10 cellular contexts compared by ENCODE assay signal in the genomic region with DNA sequence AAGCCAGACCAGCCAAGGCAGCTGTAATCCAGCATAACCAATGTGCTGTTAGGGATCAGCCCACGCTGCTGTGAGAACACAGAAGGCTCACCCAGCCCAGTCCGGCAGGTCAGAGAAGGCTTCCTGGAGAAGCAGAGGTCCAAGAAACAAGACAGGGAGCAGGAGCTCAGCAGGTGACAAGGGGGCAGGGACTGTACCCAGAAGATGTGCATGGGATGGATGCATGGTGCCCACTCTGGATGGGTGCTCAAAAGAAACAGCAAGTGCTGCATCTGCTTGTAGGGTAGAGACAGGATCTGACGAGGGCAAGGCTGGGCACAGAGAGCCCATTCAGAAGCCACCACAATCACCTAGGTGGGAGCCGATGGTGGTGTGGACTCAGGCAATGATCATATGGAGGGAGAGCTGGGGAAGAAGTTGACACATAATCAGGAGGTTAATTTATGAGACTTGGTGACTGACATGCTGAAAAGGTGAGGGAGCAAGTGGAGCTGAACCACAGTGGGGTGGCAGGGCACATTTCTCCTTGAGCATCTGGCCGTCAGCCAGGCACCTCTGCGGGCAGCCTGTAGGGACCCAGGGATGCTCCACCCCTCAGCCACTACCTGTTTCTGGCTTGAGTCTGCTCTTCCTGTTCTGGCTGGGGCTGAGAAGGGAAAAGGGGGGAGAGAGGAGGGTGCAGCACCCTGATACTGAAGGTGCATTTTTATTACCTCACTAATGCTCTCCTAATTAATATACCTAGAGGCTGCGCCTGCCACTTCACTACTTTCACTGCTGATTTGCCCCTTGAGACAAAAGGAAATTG.
A peak's percentile ranks its signal among the peaks of the same experiment; 100 is the strongest.
DNase-seq lines count a peak whose midpoint lies in the region; ATAC-seq and TF ChIP-seq lines count a peak whose summit lies in the region.
"Had no signal": no experiment of that assay in that cellular context is flagged by ENCODE, and none has a peak within 500 bp of the region (broad histone marks: within the 10 kb centered on the region; RNA-seq: fewer than 3 reads in every experiment).

No MANE protein-coding gene starts in this region.

- H3K4me2 ChIP-seq in mammary epithelial cell (ENCODE audit: insufficient read depth, low read depth, low read length), result no peak overlapping the region
- H3K4me2 ChIP-seq in PC-3 (ENCODE audit: low read length), result no peak overlapping the region

- BruUV-seq in mammary epithelial cell (replicated peaks; lab: Mats Ljungman, UMichigan), result no TSS peak
- no TSS peak for BruUV-seq in PC-3 (replicated peaks; lab: Mats Ljungman, UMichigan)

- intact Hi-C loops in mammary epithelial cell (cut with micrococcal nuclease) (no loop called here), upper lobe of right lung (cut with DNase I) (no loop called here), PC-3 (cut with micrococcal nuclease) (no loop called here)

- peaks cover 11% of the 10 kb centered on the region for H3K4me1 ChIP-seq in mammary epithelial cell (ENCODE audit: insufficient read depth, low read length)
- H3K4me1 ChIP-seq in upper lobe of right lung, result no peaks in the 10 kb centered on the region
- H3K4me1 ChIP-seq in PC-3 (ENCODE audit: insufficient read depth, low read length), result no peaks in the 10 kb centered on the region
- H3K4me1 ChIP-seq in HAP-1, result peaks cover 3% of the 10 kb centered on the region; the same call in 1 of the 2 replicates
- H3K4me1 ChIP-seq: sigmoid colon had no signal

- in situ Hi-C loops in mammary epithelial cell (cut with MboI; ENCODE audit: low sequenced_read_pairs in 2 of 2) (no loop called here), HAP-1 (cut with MboI; ENCODE audit: low sequenced_read_pairs) (no loop called here)

- peaks cover 17% of the 10 kb centered on the region for H3K27me3 Mint-ChIP-seq in activated naive CD4-positive, alpha-beta T cell treated with anti-CD3 and anti-CD28 coated beads, Interleukin-2, amount 10 ng/mL, durations not matched to agents 7 days and 5 days

- ATAC-seq in upper lobe of right lung (peak; percentile 25), PC-3 (no peak)

- H3K27ac ChIP-seq in mammary epithelial cell (ENCODE audit: insufficient read depth, low read depth, low read length), result no peak overlapping the region
- no peak overlapping the region for H3K27ac ChIP-seq in upper lobe of right lung
- no peak overlapping the region for H3K27ac ChIP-seq in PC-3 (ENCODE audit: low read length)
- H3K27ac ChIP-seq: brain microvascular endothelial cell, sigmoid colon had no signal

- no peak overlapping the region for H3K4me3 Mint-ChIP-seq in activated naive CD4-positive, alpha-beta T cell treated with anti-CD3 and anti-CD28 coated beads, Interleukin-2, amount 10 ng/mL, durations not matched to agents 7 days and 5 days

- H3K36me3 ChIP-seq in mammary epithelial cell (ENCODE audit: insufficient read depth, low read length) (no peaks in the 10 kb centered on the region), upper lobe of right lung (no peaks in the 10 kb centered on the region), PC-3 (ENCODE audit: low read depth, low read length) (no peaks in the 10 kb centered on the region), HAP-1 (replicated peaks) (no peaks in the 10 kb centered on the region)
- H3K36me3 ChIP-seq: brain microvascular endothelial cell, sigmoid colon had no signal

- POLR2A ChIA-PET in PC-3 (lab: Charles Lee; ENCODE audit: unreplicated experiment), result no interaction called here

- H4K20me1 ChIP-seq in mammary epithelial cell (ENCODE audit: insufficient read depth, low read length) (no peaks in the 10 kb centered on the region), PC-3 (ENCODE audit: low read length) (no peaks in the 10 kb centered on the region)

- H3K9me2 ChIP-seq in PC-3 (replicated peaks; ENCODE audit: low read length), result no peaks in the 10 kb centered on the region

- peaks cover 9% of the 10 kb centered on the region for H3K4me1 Mint-ChIP-seq in activated naive CD4-positive, alpha-beta T cell treated with anti-CD3 and anti-CD28 coated beads, Interleukin-2, amount 10 ng/mL, durations not matched to agents 7 days and 5 days

- 53% methylated on average over 7 of the region's 7 CpGs for WGBS in mammary epithelial cell (ENCODE audit: low coverage, missing lambda C conversion rate)

- H3K9me3 ChIP-seq in mammary epithelial cell (replicated peaks; ENCODE audit: insufficient read depth, low read length) (no peaks in the 10 kb centered on the region), upper lobe of right lung (no peaks in the 10 kb centered on the region), PC-3 (ENCODE audit: low read length) (no peaks in the 10 kb centered on the region), HAP-1 (no peaks in the 10 kb centered on the region)
- H3K9me3 ChIP-seq: sigmoid colon had no signal

- H3K9me3 Mint-ChIP-seq in activated naive CD4-positive, alpha-beta T cell treated with anti-CD3 and anti-CD28 coated beads, Interleukin-2, amount 10 ng/mL, durations not matched to agents 7 days and 5 days, result no peaks in the 10 kb centered on the region

- H3K9ac ChIP-seq in mammary epithelial cell (ENCODE audit: insufficient read depth, low read length) (no peak overlapping the region), PC-3 (ENCODE audit: low read length) (no peak overlapping the region)

- TF ChIP-seq CTCF in mammary epithelial cell (conservative IDR thresholded peaks at IDR 0.05 in 1 of 2, IDR thresholded peaks at IDR 0.05 in 1 of 2; ENCODE audit: extremely low read depth in 1 of 2, insufficient read depth in 1 of 2, low read depth in 1 of 2, low read length in 2 of 2) (no peak), upper lobe of right lung (IDR thresholded peaks at IDR 0.05) (no peak), PC-3 (conservative IDR thresholded peaks at IDR 0.05; ENCODE audit: low read depth, low read length) (no peak)

- no peaks in the 10 kb centered on the region for H3F3A ChIP-seq in PC-3 (ENCODE audit: low read length, unreplicated experiment)

- no peaks in the 10 kb centered on the region for H3K79me2 ChIP-seq in mammary epithelial cell (ENCODE audit: insufficient read depth, low read length)
- H3K79me2 ChIP-seq in PC-3 (ENCODE audit: low read length), result no peaks in the 10 kb centered on the region

- dilution Hi-C loops in mammary epithelial cell (cut with HindIII; ENCODE audit: low sequenced_read_pairs), result no loop called here

- H3K4me3 ChIP-seq in mammary epithelial cell (replicated peaks in 1 of 3; ENCODE audit: insufficient read depth in 1 of 3, low read depth in 2 of 3, low read length in 3 of 3), result no peak overlapping the region
- no peak overlapping the region for H3K4me3 ChIP-seq in upper lobe of right lung
- no peak overlapping the region for H3K4me3 ChIP-seq in PC-3 (ENCODE audit: low read length)
- no peak overlapping the region for H3K4me3 ChIP-seq in HAP-1
- H3K4me3 ChIP-seq: sigmoid colon had no signal

- H3K27me3 ChIP-seq in mammary epithelial cell (ENCODE audit: insufficient read depth, low read length) (no peaks in the 10 kb centered on the region), upper lobe of right lung (no peaks in the 10 kb centered on the region), PC-3 (ENCODE audit: low read length) (no peaks in the 10 kb centered on the region), HAP-1 (ENCODE audit: low read depth) (no peaks in the 10 kb centered on the region)
- H3K27me3 ChIP-seq: brain microvascular endothelial cell, sigmoid colon had no signal

- no peak for DNase-seq in activated naive CD4-positive, alpha-beta T cell treated with anti-CD3 and anti-CD28 coated beads, Interleukin-2, amount 10 ng/mL, durations not matched to agents 7 days and 5 days
- DNase-seq in activated naive CD4-positive, alpha-beta T cell (lab: John Stamatoyannopoulos, UW), result no peak
- DNase-seq in NCI-H2171 treated with DMSO at 0.1 percent for 48 hours (lab: John Stamatoyannopoulos, UW) (peak; percentile 77), mammary epithelial cell (peak; percentile 14), upper lobe of right lung (no peak), PC-3 (no peak), HAP-1 (ENCODE audit: low spot score in 2 of 2) (no peak)
- no peak for DNase-seq in activated T-cell treated with anti-CD3 and anti-CD28 coated beads, Interleukin-2, amount 50 U/mL, for 48 hours
- DNase-seq: brain microvascular endothelial cell, sigmoid colon had no signal

- peak overlapping the region; percentile 30 for H3K27ac Mint-ChIP-seq in activated naive CD4-positive, alpha-beta T cell treated with anti-CD3 and anti-CD28 coated beads, Interleukin-2, amount 10 ng/mL, durations not matched to agents 7 days and 5 days

- CTCF ChIA-PET in activated naive CD4-positive, alpha-beta T cell treated with anti-CD3 and anti-CD28 coated beads, Interleukin-2, amount 10 ng/mL, durations not matched to agents 7 days and 5 days (lab: Charles Lee), result interaction anchor here (1.6 kb wide), 1 partner anchor 9 kb away, joined by 4 read pairs; no protein-coding TSS in a partner anchor
- CTCF ChIA-PET in mammary epithelial cell (lab: Charles Lee; ENCODE audit: low non-redundant PET), result interaction anchor here (0.6 kb wide), 1 partner anchor 241 kb away, joined by 3 read pairs; no protein-coding TSS in a partner anchor
- CTCF ChIA-PET in PC-3 (lab: Charles Lee), result no interaction called here

- H2AFZ ChIP-seq in mammary epithelial cell (ENCODE audit: low read depth, low read length) (peak overlapping the region; percentile 35), PC-3 (ENCODE audit: low read length) (no peak overlapping the region)

- no peaks in the 10 kb centered on the region for H3K36me3 Mint-ChIP-seq in activated naive CD4-positive, alpha-beta T cell treated with anti-CD3 and anti-CD28 coated beads, Interleukin-2, amount 10 ng/mL, durations not matched to agents 7 days and 5 days

Comparison
In these comparisons a context has a peak if more than half of its experiments do, and no peak if none do; other contexts are left out.
1. DNase-seq: peak in NCI-H2171 treated with DMSO at 0.1 percent for 48 hours (single experiment) and mammary epithelial cell (single experiment); none in activated naive CD4-positive, alpha-beta T cell treated with anti-CD3 and anti-CD28 coated beads, Interleukin-2, amount 10 ng/mL, durations not matched to agents 7 days and 5 days (single experiment), activated naive CD4-positive, alpha-beta T cell (0 of 4), upper lobe of right lung (single experiment), PC-3 (single experiment), activated T-cell treated with anti-CD3 and anti-CD28 coated beads, Interleukin-2, amount 50 U/mL, for 48 hours (0 of 2) and HAP-1 (0 of 2).